ENCODE assay signal across 17 cellular contexts in genomic region chr12:105931762-105932587, GRCh38.
"Had no signal": no experiment of that assay in that cellular context is flagged by ENCODE, and none has a peak within 500 bp of the region (broad histone marks: within the 10 kb centered on the region; RNA-seq: fewer than 3 reads in every experiment).

No MANE protein-coding gene starts in this region.

- H3K27ac ChIP-seq: adrenal gland, body of pancreas, thyroid gland, vagina had no signal

- H3K9me3 ChIP-seq: adrenal gland, body of pancreas, mucosa of descending colon, thyroid gland, vagina had no signal

- H3K27me3 ChIP-seq: adrenal gland, body of pancreas, thyroid gland, vagina had no signal

- DNase-seq: activated CD4-positive, alpha-beta T cell treated with anti-CD3 and anti-CD28 coated beads, Interleukin-2, amount 10 ng/mL, durations not matched to agents 7 days and 5 days; activated CD4-positive, CD25-positive, alpha-beta regulatory T cell; activated CD8-positive, alpha-beta memory T cell treated with anti-CD3 and anti-CD28 coated beads for 24 hours; activated naive CD4-positive, alpha-beta T cell treated with anti-CD3 and anti-CD28 coated beads, Interleukin-2, amount 50 U/mL, for 16 hours; adrenal gland; body of pancreas; effector memory CD8-positive, alpha-beta T cell; erythroblast; left colon; mucosa of descending colon; stimulated activated CD4-positive, alpha-beta T cell treated with anti-CD3 and anti-CD28 coated beads, Interleukin-4, amount 100 ng/mL, for 4 hours; stimulated activated naive CD8-positive, alpha-beta T cell treated with anti-CD3 and anti-CD28 coated beads, Interleukin-15, amount 100 ng/mL, for 72 hours; thyroid gland had no signal

- ATAC-seq: body of pancreas; effector memory CD8-positive, alpha-beta T cell; left colon; mucosa of descending colon; natural killer cell treated with Interleukin-12 subunit alpha and Interleukin-12 subunit beta and Interleukin-15 and Interleukin-18, amount 100 ng/mL, for 72 hours; stimulated activated naive CD8-positive, alpha-beta T cell treated with anti-CD3 and anti-CD28 coated beads, Interleukin-15, amount 100 ng/mL, for 72 hours had no signal

- H3K36me3 ChIP-seq: adrenal gland, thyroid gland, vagina had no signal

- H3K4me1 ChIP-seq: adrenal gland had no signal

- FAIRE-seq: TTC549 had no signal

- H3K4me3 ChIP-seq: adrenal gland, body of pancreas, lung, mucosa of descending colon, thyroid gland, vagina had no signal
